Comparison of ENCODE assay signal across 1 cellular context in the genomic region with DNA sequence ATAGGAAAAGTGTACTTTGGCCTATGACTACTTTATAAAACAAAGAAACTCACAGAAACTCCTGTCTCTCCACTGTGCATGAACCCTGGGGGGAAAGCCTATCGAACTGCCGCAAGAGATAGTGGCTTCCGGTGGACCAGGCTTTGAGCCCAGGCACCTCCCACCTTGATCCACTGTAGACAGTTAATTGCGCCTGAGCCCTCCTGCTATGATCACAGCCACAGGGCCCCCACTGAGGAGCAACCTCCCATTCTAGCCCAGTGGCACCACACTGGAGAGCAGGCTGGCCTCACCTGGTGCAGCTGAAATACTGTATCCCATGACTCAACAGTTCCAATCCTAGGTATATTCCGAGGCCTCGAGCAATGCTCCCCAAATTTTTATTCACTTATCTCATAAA.
TF ChIP-seq lines count a peak whose summit lies in the region.

No MANE protein-coding gene starts in this region.

TF ChIP-seq in HEK293, 187 proteins besides CTCF, POLR2A, EP300 and RAD21 (continued from another document):
- TF ChIP-seq, protein P1, sequence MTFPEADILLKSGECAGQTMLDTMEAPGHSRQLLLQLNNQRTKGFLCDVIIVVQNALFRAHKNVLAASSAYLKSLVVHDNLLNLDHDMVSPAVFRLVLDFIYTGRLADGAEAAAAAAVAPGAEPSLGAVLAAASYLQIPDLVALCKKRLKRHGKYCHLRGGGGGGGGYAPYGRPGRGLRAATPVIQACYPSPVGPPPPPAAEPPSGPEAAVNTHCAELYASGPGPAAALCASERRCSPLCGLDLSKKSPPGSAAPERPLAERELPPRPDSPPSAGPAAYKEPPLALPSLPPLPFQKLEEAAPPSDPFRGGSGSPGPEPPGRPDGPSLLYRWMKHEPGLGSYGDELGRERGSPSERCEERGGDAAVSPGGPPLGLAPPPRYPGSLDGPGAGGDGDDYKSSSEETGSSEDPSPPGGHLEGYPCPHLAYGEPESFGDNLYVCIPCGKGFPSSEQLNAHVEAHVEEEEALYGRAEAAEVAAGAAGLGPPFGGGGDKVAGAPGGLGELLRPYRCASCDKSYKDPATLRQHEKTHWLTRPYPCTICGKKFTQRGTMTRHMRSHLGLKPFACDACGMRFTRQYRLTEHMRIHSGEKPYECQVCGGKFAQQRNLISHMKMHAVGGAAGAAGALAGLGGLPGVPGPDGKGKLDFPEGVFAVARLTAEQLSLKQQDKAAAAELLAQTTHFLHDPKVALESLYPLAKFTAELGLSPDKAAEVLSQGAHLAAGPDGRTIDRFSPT (tag by site-specific recombination; IDR thresholded peaks at IDR 0.05) = no peak
- TF ChIP-seq GLIS1 (tag by site-specific recombination; IDR thresholded peaks at IDR 0.05) = peak; percentile 53
- TF ChIP-seq, protein P2, sequence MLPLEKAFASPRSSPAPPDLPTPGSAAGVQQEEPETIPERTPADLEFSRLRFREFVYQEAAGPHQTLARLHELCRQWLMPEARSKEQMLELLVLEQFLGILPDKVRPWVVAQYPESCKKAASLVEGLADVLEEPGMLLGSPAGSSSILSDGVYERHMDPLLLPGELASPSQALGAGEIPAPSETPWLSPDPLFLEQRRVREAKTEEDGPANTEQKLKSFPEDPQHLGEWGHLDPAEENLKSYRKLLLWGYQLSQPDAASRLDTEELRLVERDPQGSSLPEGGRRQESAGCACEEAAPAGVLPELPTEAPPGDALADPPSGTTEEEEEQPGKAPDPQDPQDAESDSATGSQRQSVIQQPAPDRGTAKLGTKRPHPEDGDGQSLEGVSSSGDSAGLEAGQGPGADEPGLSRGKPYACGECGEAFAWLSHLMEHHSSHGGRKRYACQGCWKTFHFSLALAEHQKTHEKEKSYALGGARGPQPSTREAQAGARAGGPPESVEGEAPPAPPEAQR (tag by site-specific recombination; IDR thresholded peaks at IDR 0.05) = no peak
- TF ChIP-seq ZNF169 (tag by site-specific recombination; IDR thresholded peaks at IDR 0.05) = no peak
- TF ChIP-seq, protein P3, sequence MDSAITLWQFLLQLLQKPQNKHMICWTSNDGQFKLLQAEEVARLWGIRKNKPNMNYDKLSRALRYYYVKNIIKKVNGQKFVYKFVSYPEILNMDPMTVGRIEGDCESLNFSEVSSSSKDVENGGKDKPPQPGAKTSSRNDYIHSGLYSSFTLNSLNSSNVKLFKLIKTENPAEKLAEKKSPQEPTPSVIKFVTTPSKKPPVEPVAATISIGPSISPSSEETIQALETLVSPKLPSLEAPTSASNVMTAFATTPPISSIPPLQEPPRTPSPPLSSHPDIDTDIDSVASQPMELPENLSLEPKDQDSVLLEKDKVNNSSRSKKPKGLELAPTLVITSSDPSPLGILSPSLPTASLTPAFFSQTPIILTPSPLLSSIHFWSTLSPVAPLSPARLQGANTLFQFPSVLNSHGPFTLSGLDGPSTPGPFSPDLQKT (IDR thresholded peaks at IDR 0.05; ENCODE audit: borderline replicate concordance, low read depth, low read length) = no peak
